8 cellular contexts compared by ENCODE assay signal in genomic region chr13:114339779-114340534, GRCh38. TPM values are rescaled to one million over a fixed set of nuclear protein-coding genes. Genes with fewer than 3 reads are reported as not detected.
DNase-seq lines count a peak whose midpoint lies in the region; ATAC-seq lines count a peak whose summit lies in the region.

No MANE protein-coding gene starts in this region.

- peak; percentile 80 for DNase-seq in NK-92 treated with Interleukin-12 subunit alpha and Interleukin-12 subunit beta, amount 100 ng/mL, for 24 hours (lab: John Stamatoyannopoulos, UW)
- DNase-seq in NK-92 (lab: John Stamatoyannopoulos, UW; ENCODE audit: unreplicated experiment) (no peak), NCI-H1105 (lab: John Stamatoyannopoulos, UW) (peak; percentile 66), UCSD-AML1 (lab: John Stamatoyannopoulos, UW; ENCODE audit: unreplicated experiment) (peak; percentile 43), dermis blood vessel endothelial cell (peak; percentile 65), myocyte (ENCODE audit: low read depth) (peak; percentile 59), H7 (no peak)

- H3K27me3 ChIP-seq in H7 (ENCODE audit: control insufficient read depth, insufficient read depth, low read length) = no peaks in the 10 kb centered on the region

- no peak overlapping the region for H3K4me3 ChIP-seq in H7 (ENCODE audit: insufficient read depth, low read depth, low read length)

- ATAC-seq in HG03442 (IDR thresholded peaks at IDR 0.05; ENCODE audit: unreplicated experiment) = no peak

- H3K36me3 ChIP-seq in H7 (replicated peaks; ENCODE audit: control insufficient read depth, insufficient read depth, low read length) = no peaks in the 10 kb centered on the region

RNA-seq across cellular contexts. Expression of gene CHAMP1, which starts 25.7 kb away (rescaled TPM):
- 10.7 and 11.0 TPM in 2 replicates for total RNA-seq in dermis blood vessel endothelial cell
- 12.5 and 16.5 TPM in 2 replicates for total RNA-seq in myocyte
- polyA plus RNA-seq in myocyte (2012) = 13.5 TPM
- 14.3 and 17.2 TPM in 2 replicates for total RNA-seq in H7 (2014; rRNA removed; shearing (Covaris generic))

RNA-seq across cellular contexts. Expression of gene UPF3A, which starts 58.6 kb away (rescaled TPM):
- 24.0 and 25.5 TPM in 2 replicates for total RNA-seq in dermis blood vessel endothelial cell
- 49.2 and 56.0 TPM in 2 replicates for total RNA-seq in myocyte
- 43.9 TPM for polyA plus RNA-seq in myocyte (2012)
- total RNA-seq in H7 (2014; rRNA removed; shearing (Covaris generic)) = 25.0 and 47.7 TPM in 2 replicates

Comparison
In these comparisons a context has a peak if more than half of its experiments do, and no peak if none do; other contexts are left out.
1. DNase-seq: peak in NK-92 treated with Interleukin-12 subunit alpha and Interleukin-12 subunit beta, amount 100 ng/mL, for 24 hours (single experiment), NCI-H1105 (single experiment), UCSD-AML1 (single experiment), dermis blood vessel endothelial cell (single experiment) and myocyte (single experiment); none in NK-92 (single experiment) and H7 (single experiment).